8 cellular contexts compared by ENCODE assay signal in genomic region chrX:72094894-72095293, GRCh38. TPM values are rescaled to one million over a fixed set of nuclear protein-coding genes. Genes with fewer than 3 reads are reported as not detected.
DNase-seq lines count a peak whose midpoint lies in the region; ATAC-seq lines count a peak whose summit lies in the region.
"Had no signal": no experiment of that assay in that cellular context is flagged by ENCODE, and none has a peak within 500 bp of the region (broad histone marks: within the 10 kb centered on the region; RNA-seq: fewer than 3 reads in every experiment).

No MANE protein-coding gene starts in this region.

- H3K36me3 ChIP-seq in naive thymus-derived CD4-positive, alpha-beta T cell (ENCODE audit: control insufficient read depth in 2 of 3, insufficient read depth in 3 of 3, low read length in 3 of 3) = no peaks in the 10 kb centered on the region
- H3K36me3 ChIP-seq: thyroid gland had no signal

- intact Hi-C loops in naive thymus-derived CD4-positive, alpha-beta T cell (cut with micrococcal nuclease) = loop anchor here in 1 of 2 donors (1.0 kb wide), 1 partner anchor 26 kb away; no protein-coding TSS in a partner anchor

- no peak overlapping the region for H3K27ac Mint-ChIP-seq in activated naive CD4-positive, alpha-beta T cell treated with anti-CD3 and anti-CD28 coated beads, Interleukin-2, amount 10 ng/mL, durations not matched to agents 7 days and 5 days
- H3K27ac Mint-ChIP-seq in naive thymus-derived CD4-positive, alpha-beta T cell = peak overlapping the region in 4 of 9 donors; percentile 19 to 82 (median 61)

- H3K9me3 Mint-ChIP-seq in activated naive CD4-positive, alpha-beta T cell treated with anti-CD3 and anti-CD28 coated beads, Interleukin-2, amount 10 ng/mL, durations not matched to agents 7 days and 5 days = no peaks in the 10 kb centered on the region
- H3K9me3 Mint-ChIP-seq in naive thymus-derived CD4-positive, alpha-beta T cell = peaks cover 0 to 1% (median 0%) of the 10 kb centered on the region in 11 donors

- H3K36me3 Mint-ChIP-seq in activated naive CD4-positive, alpha-beta T cell treated with anti-CD3 and anti-CD28 coated beads, Interleukin-2, amount 10 ng/mL, durations not matched to agents 7 days and 5 days = no peaks in the 10 kb centered on the region
- H3K36me3 Mint-ChIP-seq in naive thymus-derived CD4-positive, alpha-beta T cell = no peaks in the 10 kb centered on the region

- no peak overlapping the region for H3K27ac ChIP-seq in naive thymus-derived CD4-positive, alpha-beta T cell (ENCODE audit: low read depth, low read length)
- H3K27ac ChIP-seq: thyroid gland had no signal

- no peaks in the 10 kb centered on the region for H3K9me3 ChIP-seq in naive thymus-derived CD4-positive, alpha-beta T cell (ENCODE audit: control insufficient read depth in 2 of 3, low read length in 3 of 3)
- H3K9me3 ChIP-seq: thyroid gland had no signal

- H3K27me3 ChIP-seq in naive thymus-derived CD4-positive, alpha-beta T cell (ENCODE audit: control insufficient read depth in 2 of 2, insufficient read depth in 2 of 2, low read length in 2 of 2) = no peaks in the 10 kb centered on the region
- H3K27me3 ChIP-seq: thyroid gland had no signal

- CTCF ChIA-PET in activated naive CD4-positive, alpha-beta T cell treated with anti-CD3 and anti-CD28 coated beads, Interleukin-2, amount 10 ng/mL, durations not matched to agents 7 days and 5 days (lab: Charles Lee) = no interaction called here
- CTCF ChIA-PET in naive thymus-derived CD4-positive, alpha-beta T cell (lab: Charles Lee) = no interaction called here

- ATAC-seq in GM18861 (IDR thresholded peaks at IDR 0.05; ENCODE audit: unreplicated experiment) (peak; percentile 78), HG02759 (IDR thresholded peaks at IDR 0.05; ENCODE audit: unreplicated experiment) (peak; percentile 80)
- peak; percentile 92 for ATAC-seq in naive thymus-derived CD4-positive, alpha-beta T cell

- no peak overlapping the region for H3K4me3 Mint-ChIP-seq in activated naive CD4-positive, alpha-beta T cell treated with anti-CD3 and anti-CD28 coated beads, Interleukin-2, amount 10 ng/mL, durations not matched to agents 7 days and 5 days
- H3K4me3 Mint-ChIP-seq in naive thymus-derived CD4-positive, alpha-beta T cell = no peak overlapping the region

- peaks cover 3% of the 10 kb centered on the region for H3K4me1 Mint-ChIP-seq in activated naive CD4-positive, alpha-beta T cell treated with anti-CD3 and anti-CD28 coated beads, Interleukin-2, amount 10 ng/mL, durations not matched to agents 7 days and 5 days
- H3K4me1 Mint-ChIP-seq in naive thymus-derived CD4-positive, alpha-beta T cell = peaks cover 0 to 7% (median 6%) of the 10 kb centered on the region in 7 donors

- H3K4me3 ChIP-seq in naive thymus-derived CD4-positive, alpha-beta T cell (ENCODE audit: low read length) = no peak overlapping the region
- H3K4me3 ChIP-seq: thyroid gland had no signal

- H3K4me1 ChIP-seq in naive thymus-derived CD4-positive, alpha-beta T cell (ENCODE audit: control insufficient read depth in 2 of 2, insufficient read depth in 2 of 2, low read length in 2 of 2) = peaks cover 2 to 19% of the 10 kb centered on the region in 2 donors
- H3K4me1 ChIP-seq: thyroid gland had no signal

- POLR2A ChIA-PET in naive thymus-derived CD4-positive, alpha-beta T cell (lab: Charles Lee) = no interaction called here

- DNase-seq in NOMO-1 (lab: John Stamatoyannopoulos, UW; ENCODE audit: unreplicated experiment in 2 of 2) (peak; percentile 24 to 40), SHP77 (lab: John Stamatoyannopoulos, UW) (no peak), HK-2 (ENCODE audit: unreplicated experiment) (no peak)
- DNase-seq in activated naive CD4-positive, alpha-beta T cell treated with anti-CD3 and anti-CD28 coated beads, Interleukin-2, amount 10 ng/mL, durations not matched to agents 7 days and 5 days = peak; percentile 51
- DNase-seq in naive thymus-derived CD4-positive, alpha-beta T cell = peak in 5 of 9 donors; percentile 14 to 43 (median 31)

- H3K27me3 Mint-ChIP-seq in activated naive CD4-positive, alpha-beta T cell treated with anti-CD3 and anti-CD28 coated beads, Interleukin-2, amount 10 ng/mL, durations not matched to agents 7 days and 5 days = peaks cover 62% of the 10 kb centered on the region
- peaks cover 6 to 53% (median 8%) of the 10 kb centered on the region in 5 donors for H3K27me3 Mint-ChIP-seq in naive thymus-derived CD4-positive, alpha-beta T cell

RNA-seq across cellular contexts. Expression of gene RTL5, which starts 36.8 kb away (rescaled TPM):
- 1 to 10 TPM in 1 of 5 experiments, under 1 TPM in 4; 0.08 to 2.1 (median 0.19) TPM for total RNA-seq in naive thymus-derived CD4-positive, alpha-beta T cell
- polyA plus RNA-seq in naive thymus-derived CD4-positive, alpha-beta T cell = not detected

Comparison
In these comparisons a context has a peak if more than half of its experiments do, and no peak if none do; other contexts are left out.
1. DNase-seq: peak in NOMO-1 (2 of 2), activated naive CD4-positive, alpha-beta T cell treated with anti-CD3 and anti-CD28 coated beads, Interleukin-2, amount 10 ng/mL, durations not matched to agents 7 days and 5 days (single experiment) and naive thymus-derived CD4-positive, alpha-beta T cell (5 of 9); none in SHP77 (0 of 2) and HK-2 (single experiment).
2. Peak in every context shown above with its lines, with median percentiles within 50 percentile points of each other: ATAC-seq.